ENCODE assay signal across 21 cellular contexts in the genomic region with DNA sequence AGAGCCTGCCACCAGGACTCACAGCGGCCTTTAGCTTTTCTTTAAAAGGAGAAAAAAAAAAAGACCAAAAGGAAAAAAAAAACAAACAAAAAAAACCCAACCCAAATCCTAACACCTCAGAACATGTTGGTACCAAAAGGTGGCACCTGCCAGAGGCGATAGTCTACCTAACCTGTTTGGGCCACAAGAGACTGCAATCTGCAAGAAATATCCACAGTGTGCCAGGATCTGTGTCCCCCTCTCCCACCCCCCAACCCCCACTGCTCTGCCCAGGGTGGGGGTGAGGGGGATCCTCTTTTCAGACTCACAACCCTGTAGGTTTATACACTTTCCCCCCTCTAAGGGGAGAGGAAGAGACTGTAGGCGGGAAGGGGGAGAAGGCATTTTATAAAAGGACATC.
"Had no signal": no experiment of that assay in that cellular context is flagged by ENCODE, and none has a peak within 500 bp of the region (broad histone marks: within the 10 kb centered on the region; RNA-seq: fewer than 3 reads in every experiment).

No MANE protein-coding gene starts in this region.

- H3K4me3 ChIP-seq: ascending aorta, body of pancreas had no signal

- H3K27ac ChIP-seq: ascending aorta, body of pancreas had no signal

- H3K4me3 Mint-ChIP-seq: activated B cell treated with CpG ODN at 0.5 μM for 24 hours; activated CD4-positive, alpha-beta T cell treated with anti-CD3 and anti-CD28 coated beads, Interleukin-2, amount 10 ng/mL, durations not matched to agents 24 days and 14 days; activated CD8-positive, alpha-beta memory T cell treated with anti-CD3 and anti-CD28 coated beads, Interleukin-2, amount 10 ng/mL, durations not matched to agents 7 days and 5 days; activated T-helper 17 cell treated with anti-CD3 and anti-CD28 coated beads, Interleukin-2, amount 50 U/mL, for 72 hours; T-helper 1 cell treated with Interleukin-12 subunit alpha and Interleukin-12 subunit beta and Interleukin-4 antibody, amounts not matched to agents 30 μg/mL and 1 μg/mL, for 36 hours had no signal

- H3K4me1 ChIP-seq: ascending aorta, body of pancreas had no signal

- H3K27me3 ChIP-seq: ascending aorta, body of pancreas had no signal

- H3K9me3 ChIP-seq: ascending aorta, body of pancreas had no signal

- ATAC-seq: activated CD8-positive, alpha-beta memory T cell treated with anti-CD3 and anti-CD28 coated beads, Interleukin-2, amount 10 ng/mL, durations not matched to agents 7 days and 5 days; activated T-helper 17 cell treated with anti-CD3 and anti-CD28 coated beads, Interleukin-2, amount 50 U/mL, for 72 hours; body of pancreas; PC-3 had no signal

- H3K4me1 Mint-ChIP-seq: activated CD4-positive, alpha-beta T cell treated with anti-CD3 and anti-CD28 coated beads, Interleukin-2, amount 10 ng/mL, durations not matched to agents 24 days and 14 days; activated CD8-positive, alpha-beta memory T cell treated with anti-CD3 and anti-CD28 coated beads, Interleukin-2, amount 10 ng/mL, durations not matched to agents 7 days and 5 days had no signal

- H3K27me3 Mint-ChIP-seq: activated B cell treated with CpG ODN at 0.5 μM for 24 hours; activated CD4-positive, alpha-beta T cell treated with anti-CD3 and anti-CD28 coated beads, Interleukin-2, amount 10 ng/mL, durations not matched to agents 24 days and 14 days; activated CD8-positive, alpha-beta memory T cell treated with anti-CD3 and anti-CD28 coated beads, Interleukin-2, amount 10 ng/mL, durations not matched to agents 7 days and 5 days; activated T-helper 17 cell treated with anti-CD3 and anti-CD28 coated beads, Interleukin-2, amount 50 U/mL, for 72 hours had no signal

- H3K9me3 Mint-ChIP-seq: activated B cell treated with CpG ODN at 0.5 μM for 24 hours; activated CD4-positive, alpha-beta T cell treated with anti-CD3 and anti-CD28 coated beads, Interleukin-2, amount 10 ng/mL, durations not matched to agents 24 days and 14 days; activated T-helper 17 cell treated with anti-CD3 and anti-CD28 coated beads, Interleukin-2, amount 50 U/mL, for 72 hours; T-helper 1 cell treated with Interleukin-12 subunit alpha and Interleukin-12 subunit beta and Interleukin-4 antibody, amounts not matched to agents 30 μg/mL and 1 μg/mL, for 36 hours had no signal

- DNase-seq: activated B cell treated with CpG ODN at 0.5 μM for 24 hours; activated CD4-positive, alpha-beta T cell treated with anti-CD3 and anti-CD28 coated beads for 1 hour; activated CD4-positive, alpha-beta T cell treated with anti-CD3 and anti-CD28 coated beads, Interleukin-2, amount 10 ng/mL, durations not matched to agents 24 days and 14 days; activated CD4-positive, alpha-beta T cell treated with anti-CD3 and anti-CD28 coated beads, Interleukin-2, amount 50 U/mL, for 48 hours; activated CD8-positive, alpha-beta memory T cell treated with anti-CD3 and anti-CD28 coated beads, Interleukin-2, amount 10 ng/mL, durations not matched to agents 7 days and 5 days; activated naive CD4-positive, alpha-beta T cell treated with anti-CD3 and anti-CD28 coated beads, Interleukin-2, amount 50 U/mL, for 16 hours; activated T-cell treated with anti-CD3 and anti-CD28 coated beads, Interleukin-2, amount 50 U/mL, for 48 hours; central memory CD4-positive, alpha-beta T cell; Kasumi-1; NCI-H1105 treated with DMSO at 0.1 percent for 48 hours; NCI-H1436 treated with DMSO at 0.1 percent for 48 hours; NCI-H187; NCI-H2081; NCI-H446; PC-3; SHP77 treated with DMSO at 0.1 percent for 48 hours; T-helper 9 cell had no signal

- H3K27ac Mint-ChIP-seq: activated B cell treated with CpG ODN at 0.5 μM for 24 hours; activated CD4-positive, alpha-beta T cell treated with anti-CD3 and anti-CD28 coated beads, Interleukin-2, amount 10 ng/mL, durations not matched to agents 24 days and 14 days; activated CD8-positive, alpha-beta memory T cell treated with anti-CD3 and anti-CD28 coated beads, Interleukin-2, amount 10 ng/mL, durations not matched to agents 7 days and 5 days; activated T-helper 17 cell treated with anti-CD3 and anti-CD28 coated beads, Interleukin-2, amount 50 U/mL, for 72 hours; T-helper 1 cell treated with Interleukin-12 subunit alpha and Interleukin-12 subunit beta and Interleukin-4 antibody, amounts not matched to agents 30 μg/mL and 1 μg/mL, for 36 hours had no signal
